Comparison of ENCODE assay signal across 8 cellular contexts in genomic region chr19:49641688-49642487, GRCh38. TPM values are rescaled to one million over a fixed set of nuclear protein-coding genes. Genes with fewer than 3 reads are reported as not detected.
A peak's percentile ranks its signal among the peaks of the same experiment; 100 is the strongest.
DNase-seq lines count a peak whose midpoint lies in the region; ATAC-seq and TF ChIP-seq lines count a peak whose summit lies in the region.

SCAF1 (plus strand) TSS chr19:49642209; CDS start chr19:49645027, 2,818 bp downstream.

- H3K4me3 ChIP-seq in prostate gland (peak within 1 kb of the TSS; percentile 95 to 96), urinary bladder (ENCODE audit: low read depth, low read length) (peak within 1 kb of the TSS; percentile 74)

- peaks cover 22% of the 10 kb centered on the region for H3K4me1 ChIP-seq in prostate gland (replicated peaks)
- H3K4me1 ChIP-seq in urinary bladder (ENCODE audit: insufficient read depth), result no peaks in the 10 kb centered on the region

- no peaks in the 10 kb centered on the region for H3K9me3 ChIP-seq in prostate gland

- ATAC-seq in GM18498 (IDR thresholded peaks at IDR 0.05; ENCODE audit: unreplicated experiment), result peak; percentile 55
- peak; percentile 49 for ATAC-seq in HG02938 (IDR thresholded peaks at IDR 0.05; ENCODE audit: unreplicated experiment)
- ATAC-seq in left ventricle myocardium superior, result peak; percentile 77

- under 1% methylated on average over 68 of the region's 86 CpGs for WGBS in prostate gland
- WGBS in urinary bladder, result under 1% methylated on average over 86 of the region's 86 CpGs

- TF ChIP-seq POLR2A in prostate gland (IDR thresholded peaks at IDR 0.05), result peak; percentile 96

- H3K36me3 ChIP-seq in prostate gland (peaks cover 0 to 6% of the 10 kb centered on the region in 2 donors), urinary bladder (ENCODE audit: insufficient read depth) (no peaks in the 10 kb centered on the region)

- no peaks in the 10 kb centered on the region for H3K27me3 ChIP-seq in prostate gland (replicated peaks; ENCODE audit: insufficient read depth)

- DNase-seq in NCI-H187 treated with DMSO at 0.1 percent for 48 hours (lab: John Stamatoyannopoulos, UW) (peak; percentile 94), anterior cingulate cortex (lab: John Stamatoyannopoulos, UW) (peak; percentile 79 to 100 (median 99)), left ventricle myocardium superior (peak; percentile 100), prostate gland (ENCODE audit: low spot score) (peak; percentile 99)

- intact Hi-C loops in T-helper 2 cell treated with Interferon-gamma antibody and Interleukin-4, amounts not matched to agents 100 ng/mL and 5 ng/mL, for 36 hours (cut with micrococcal nuclease), result loop anchor here (1.0 to 2.0 kb wide), 4 partner anchors 23 to 235 kb away; partner anchors contain the start of genes AKT1S1, BCL2L12, IRF3 and PTOV1
- intact Hi-C loops in left ventricle myocardium superior (cut with micrococcal nuclease) (no loop called here), prostate gland (cut with DNase I) (loop anchor here (2.0 kb wide), 1 partner anchor 35 kb away; the partner anchor contains the start of gene PRMT1)

- peak in 2 of 4 experiments; percentile 13 to 25 for TF ChIP-seq CTCF in prostate gland (IDR thresholded peaks at IDR 0.05)

- H3K27ac ChIP-seq in prostate gland (peak within 1 kb of the TSS; percentile 97 to 98), urinary bladder (ENCODE audit: low read depth) (peak within 1 kb of the TSS; percentile 100)

RNA-seq across cellular contexts. Expression of gene SCAF1, which starts in this region (rescaled TPM):
- total RNA-seq in T-helper 2 cell treated with Interferon-gamma antibody and Interleukin-4, amounts not matched to agents 100 ng/mL and 5 ng/mL, for 36 hours, result 61.9 and 65.4 TPM in 2 replicates
- total RNA-seq in left ventricle myocardium superior (44.9 TPM), prostate gland (10 to 100 TPM; 47.9 to 80.8 TPM), urinary bladder (8.3 TPM)
- 42.3 TPM for polyA plus RNA-seq in urinary bladder

Comparison
In these comparisons a context has a peak if more than half of its experiments do, and no peak if none do; other contexts are left out.
1. Peak in every context shown above with its lines: DNase-seq, ATAC-seq, H3K4me3 ChIP-seq and H3K27ac ChIP-seq.